In genomic region chr14:24211311-24211710, GRCh38 we compare ENCODE assay signal across 21 cellular contexts. TPM values are rescaled to one million over a fixed set of nuclear protein-coding genes. Genes with fewer than 3 reads are reported as not detected.
DNase-seq lines count a peak whose midpoint lies in the region; ATAC-seq and TF ChIP-seq lines count a peak whose summit lies in the region.
"Had no signal": no experiment of that assay in that cellular context is flagged by ENCODE, and none has a peak within 500 bp of the region (broad histone marks: within the 10 kb centered on the region; RNA-seq: fewer than 3 reads in every experiment).

No MANE protein-coding gene starts in this region.

- peaks cover 17% of the 10 kb centered on the region for H3K36me3 ChIP-seq in CD8-positive, alpha-beta T cell (ENCODE audit: insufficient read depth, low read length)
- peaks cover 8 to 46% (median 21%) of the 10 kb centered on the region in 3 experiments for H3K36me3 ChIP-seq in naive thymus-derived CD4-positive, alpha-beta T cell (ENCODE audit: control insufficient read depth in 2 of 3, insufficient read depth in 3 of 3, low read length in 3 of 3)

- POLR2A ChIA-PET in CD8-positive, alpha-beta T cell (lab: Charles Lee): interaction anchor here (1.9 to 5.1 kb wide), 2 partner anchors 16 to 75 kb away, joined by 6 to 50 read pairs; partner anchors contain the start of genes PSME1 and TM9SF1
- POLR2A ChIA-PET in activated CD8-positive, alpha-beta T cell treated with anti-CD3 and anti-CD28 coated beads, Interleukin-2, amount 10 ng/mL, durations not matched to agents 7 days and 5 days (lab: Charles Lee): interaction anchor here (0.8 to 8.8 kb wide), 2 partner anchors 17 to 56 kb away, joined by 3 to 87 read pairs; partner anchors contain the start of gene TM9SF1
- POLR2A ChIA-PET in naive thymus-derived CD4-positive, alpha-beta T cell (lab: Charles Lee): interaction anchor here (0.7 to 8.0 kb wide), 9 partner anchors 16 to 102 kb away, joined by 3 to 117 read pairs (median 6); partner anchors contain the start of genes DCAF11, IPO4, NRL and PSME2

- no peak for DNase-seq in CD8-positive, alpha-beta T cell
- DNase-seq in activated CD8-positive, alpha-beta T cell treated with anti-CD3 and anti-CD28 coated beads, Interleukin-2, amount 10 ng/mL, durations not matched to agents 7 days and 5 days: no peak
- no peak for DNase-seq in naive thymus-derived CD4-positive, alpha-beta T cell
- no peak for DNase-seq in posterior cingulate gyrus
- DNase-seq in C1 segment of cervical spinal cord (lab: John Stamatoyannopoulos, UW): no peak
- DNase-seq: activated CD4-positive, alpha-beta T cell treated with anti-CD3 and anti-CD28 coated beads, Interleukin-2, amount 50 U/mL, for 4 hours; activated gamma-delta T cell treated with Interleukin-2 at 50 U/mL for 16 hours; AML-193; DMS79; effector CD8-positive, alpha-beta T cell; hypothalamus; Karpas-422; NCI-H1436 treated with DMSO at 0.1 percent for 48 hours; NK-92 treated with Interleukin-12 subunit alpha and Interleukin-12 subunit beta, amount 100 ng/mL, for 24 hours; SHP77; T1000 had no signal

- H3K27me3 Mint-ChIP-seq in CD8-positive, alpha-beta T cell (ENCODE audit: low read depth): no peaks in the 10 kb centered on the region
- no peaks in the 10 kb centered on the region for H3K27me3 Mint-ChIP-seq in activated CD8-positive, alpha-beta T cell treated with anti-CD3 and anti-CD28 coated beads, Interleukin-2, amount 10 ng/mL, durations not matched to agents 7 days and 5 days (ENCODE audit: low read depth)
- peaks cover 0 to 2% (median 0%) of the 10 kb centered on the region in 5 donors for H3K27me3 Mint-ChIP-seq in naive thymus-derived CD4-positive, alpha-beta T cell

- no peaks in the 10 kb centered on the region for H3K9me3 Mint-ChIP-seq in CD8-positive, alpha-beta T cell
- H3K9me3 Mint-ChIP-seq in activated CD8-positive, alpha-beta T cell treated with anti-CD3 and anti-CD28 coated beads, Interleukin-2, amount 10 ng/mL, durations not matched to agents 7 days and 5 days (ENCODE audit: insufficient read depth): no peaks in the 10 kb centered on the region
- no peaks in the 10 kb centered on the region for H3K9me3 Mint-ChIP-seq in naive thymus-derived CD4-positive, alpha-beta T cell

- intact Hi-C loops in CD8-positive, alpha-beta T cell (cut with DNase I, micrococcal nuclease): loop anchor here (5.0 to 10.0 kb wide), 2 partner anchors 94 to 257 kb away; partner anchors contain the start of gene DHRS4 (in 1 of the 2)
- intact Hi-C loops in naive thymus-derived CD4-positive, alpha-beta T cell (cut with micrococcal nuclease): loop anchor here (5.0 to 10.0 kb wide), 3 partner anchors 197 to 907 kb away; partner anchors contain the start of genes BCL2L2 (in 1 of the 2), PPP1R3E (in 1 of the 2) and ZFHX2 (in 1 of the 2)
- intact Hi-C loops in posterior cingulate gyrus (cut with DNase I): no loop called here

- no peak for TF ChIP-seq CTCF in 22Rv1 (IDR thresholded peaks at IDR 0.05)
- no peak for TF ChIP-seq CTCF in CD8-positive, alpha-beta T cell (IDR thresholded peaks at IDR 0.05)

- peak overlapping the region; percentile 99 for H3K27ac Mint-ChIP-seq in CD8-positive, alpha-beta T cell
- H3K27ac Mint-ChIP-seq in activated CD8-positive, alpha-beta T cell treated with anti-CD3 and anti-CD28 coated beads, Interleukin-2, amount 10 ng/mL, durations not matched to agents 7 days and 5 days: peak overlapping the region; percentile 97
- H3K27ac Mint-ChIP-seq in naive thymus-derived CD4-positive, alpha-beta T cell: peak overlapping the region; percentile 95 to 100 (median 98)

- no peaks in the 10 kb centered on the region for H3K9me3 ChIP-seq in CD8-positive, alpha-beta T cell (ENCODE audit: low read length)
- H3K9me3 ChIP-seq in naive thymus-derived CD4-positive, alpha-beta T cell (ENCODE audit: control insufficient read depth in 2 of 3, low read length in 3 of 3): no peaks in the 10 kb centered on the region
- H3K9me3 ChIP-seq: suprapubic skin had no signal

- peak overlapping the region; percentile 96; the same call in 1 of the 2 replicates for H3K27ac ChIP-seq in 22Rv1
- H3K27ac ChIP-seq in CD8-positive, alpha-beta T cell (ENCODE audit: low read depth, low read length): no peak overlapping the region
- peak overlapping the region; percentile 98 for H3K27ac ChIP-seq in naive thymus-derived CD4-positive, alpha-beta T cell (ENCODE audit: low read depth, low read length)
- H3K27ac ChIP-seq: suprapubic skin had no signal

- no peak overlapping the region for H3K4me3 ChIP-seq in CD8-positive, alpha-beta T cell (ENCODE audit: low read depth, low read length)
- H3K4me3 ChIP-seq in naive thymus-derived CD4-positive, alpha-beta T cell (ENCODE audit: low read length): no peak overlapping the region
- H3K4me3 ChIP-seq: suprapubic skin had no signal

- CTCF ChIA-PET in CD8-positive, alpha-beta T cell (lab: Charles Lee): interaction anchor here (1.0 to 1.6 kb wide), 4 partner anchors 51 to 122 kb away, joined by 3 to 10 read pairs (median 3); partner anchors contain the start of gene IRF9
- CTCF ChIA-PET in activated CD8-positive, alpha-beta T cell treated with anti-CD3 and anti-CD28 coated beads, Interleukin-2, amount 10 ng/mL, durations not matched to agents 7 days and 5 days (lab: Charles Lee): interaction anchor here (0.8 to 4.0 kb wide), 3 partner anchors 16 to 97 kb away, joined by 3 to 22 read pairs (median 3); partner anchors contain the start of genes CIDEB, TINF2 and TM9SF1
- CTCF ChIA-PET in naive thymus-derived CD4-positive, alpha-beta T cell (lab: Charles Lee): interaction anchor here (1.0 to 1.6 kb wide), 3 partner anchors 8 to 121 kb away, joined by 3 to 6 read pairs (median 4); partner anchors contain the start of gene TINF2

- H3K4me1 ChIP-seq in CD8-positive, alpha-beta T cell (ENCODE audit: insufficient read depth, low read length): peaks cover 29% of the 10 kb centered on the region
- H3K4me1 ChIP-seq in naive thymus-derived CD4-positive, alpha-beta T cell (ENCODE audit: control insufficient read depth in 2 of 2, insufficient read depth in 2 of 2, low read length in 2 of 2): peaks cover 30 to 32% of the 10 kb centered on the region in 2 donors

- H3K4me1 Mint-ChIP-seq in CD8-positive, alpha-beta T cell (ENCODE audit: low read depth): peaks cover 69% of the 10 kb centered on the region
- peaks cover 48% of the 10 kb centered on the region for H3K4me1 Mint-ChIP-seq in activated CD8-positive, alpha-beta T cell treated with anti-CD3 and anti-CD28 coated beads, Interleukin-2, amount 10 ng/mL, durations not matched to agents 7 days and 5 days (ENCODE audit: low read depth)
- peaks cover 47 to 88% (median 73%) of the 10 kb centered on the region in 7 donors for H3K4me1 Mint-ChIP-seq in naive thymus-derived CD4-positive, alpha-beta T cell

- ATAC-seq in CD8-positive, alpha-beta T cell: no peak
- no peak for ATAC-seq in activated CD8-positive, alpha-beta T cell treated with anti-CD3 and anti-CD28 coated beads, Interleukin-2, amount 10 ng/mL, durations not matched to agents 7 days and 5 days
- no peak for ATAC-seq in naive thymus-derived CD4-positive, alpha-beta T cell
- ATAC-seq in GM18868 (IDR thresholded peaks at IDR 0.05; ENCODE audit: unreplicated experiment): no peak
- no peak for ATAC-seq in HG02798 (IDR thresholded peaks at IDR 0.05; ENCODE audit: poor library complexity, unreplicated experiment)

- H3K27me3 ChIP-seq in CD8-positive, alpha-beta T cell (ENCODE audit: insufficient read depth, low read length): no peaks in the 10 kb centered on the region
- H3K27me3 ChIP-seq in naive thymus-derived CD4-positive, alpha-beta T cell (ENCODE audit: control insufficient read depth in 2 of 2, insufficient read depth in 2 of 2, low read length in 2 of 2): no peaks in the 10 kb centered on the region
- H3K27me3 ChIP-seq: suprapubic skin had no signal

- peak overlapping the region; percentile 94 for H3K4me3 Mint-ChIP-seq in CD8-positive, alpha-beta T cell
- H3K4me3 Mint-ChIP-seq in activated CD8-positive, alpha-beta T cell treated with anti-CD3 and anti-CD28 coated beads, Interleukin-2, amount 10 ng/mL, durations not matched to agents 7 days and 5 days: peak overlapping the region; percentile 87
- peak overlapping the region in 8 of 10 donors; percentile 14 to 97 (median 92) for H3K4me3 Mint-ChIP-seq in naive thymus-derived CD4-positive, alpha-beta T cell

- peaks cover 63% of the 10 kb centered on the region for H3K36me3 Mint-ChIP-seq in CD8-positive, alpha-beta T cell
- peaks cover 69% of the 10 kb centered on the region for H3K36me3 Mint-ChIP-seq in activated CD8-positive, alpha-beta T cell treated with anti-CD3 and anti-CD28 coated beads, Interleukin-2, amount 10 ng/mL, durations not matched to agents 7 days and 5 days (ENCODE audit: low read depth)
- H3K36me3 Mint-ChIP-seq in naive thymus-derived CD4-positive, alpha-beta T cell: peaks cover 13 to 45% (median 27%) of the 10 kb centered on the region in 5 donors

RNA-seq across cellular contexts. Expression of gene CHMP4A, which starts 2.0 kb away (rescaled TPM):
- 10 to 100 TPM; 70.1 to 77.6 TPM for total RNA-seq in CD8-positive, alpha-beta T cell
- total RNA-seq in activated CD8-positive, alpha-beta T cell treated with anti-CD3 and anti-CD28 coated beads, Interleukin-2, amount 10 ng/mL, durations not matched to agents 7 days and 5 days: 10 to 100 TPM; 83.2 to 93.4 TPM
- 100 to 1,000 TPM in 1 of 5 experiments, 10 to 100 TPM in 4; 79.1 to 101 (median 85.7) TPM for total RNA-seq in naive thymus-derived CD4-positive, alpha-beta T cell
- 100 to 1,000 TPM; 121 to 140 TPM for polyA plus RNA-seq in naive thymus-derived CD4-positive, alpha-beta T cell

RNA-seq across cellular contexts. Expression of gene MDP1, which starts 4.6 kb away (rescaled TPM):
- total RNA-seq in CD8-positive, alpha-beta T cell: 1 to 10 TPM; 4.2 to 4.5 TPM
- 10 to 100 TPM; 16.9 to 18.2 TPM for total RNA-seq in activated CD8-positive, alpha-beta T cell treated with anti-CD3 and anti-CD28 coated beads, Interleukin-2, amount 10 ng/mL, durations not matched to agents 7 days and 5 days
- total RNA-seq in naive thymus-derived CD4-positive, alpha-beta T cell: 10 to 100 TPM in 3 of 5 experiments, 1 to 10 TPM in 2; 5.5 to 18.5 (median 14.2) TPM
- polyA plus RNA-seq in naive thymus-derived CD4-positive, alpha-beta T cell: 10 to 100 TPM; 33.1 to 36.4 TPM

RNA-seq across cellular contexts. Expression of gene TSSK4, which starts 5.8 kb away (rescaled TPM):
- under 1 TPM; 0.38 to 0.56 TPM for total RNA-seq in CD8-positive, alpha-beta T cell
- not detected for total RNA-seq in activated CD8-positive, alpha-beta T cell treated with anti-CD3 and anti-CD28 coated beads, Interleukin-2, amount 10 ng/mL, durations not matched to agents 7 days and 5 days
- 1 to 10 TPM in 2 of 5 experiments, under 1 TPM in 2, not detected in 1; 0.22 to 1.9 (median 1.1) TPM for total RNA-seq in naive thymus-derived CD4-positive, alpha-beta T cell
- polyA plus RNA-seq in naive thymus-derived CD4-positive, alpha-beta T cell: 1 to 10 TPM; 1.0 to 1.4 TPM
- total RNA-seq: bronchial epithelial cell, suprapubic skin had no signal

RNA-seq across cellular contexts. Expression of gene TM9SF1, which starts 16.1 kb away (rescaled TPM):
- 10 to 100 TPM; 17.5 to 20.4 TPM for total RNA-seq in CD8-positive, alpha-beta T cell
- total RNA-seq in activated CD8-positive, alpha-beta T cell treated with anti-CD3 and anti-CD28 coated beads, Interleukin-2, amount 10 ng/mL, durations not matched to agents 7 days and 5 days: 10 to 100 TPM; 29.3 to 32.8 TPM
- 10 to 100 TPM; 16.2 to 40.5 (median 19.2) TPM for total RNA-seq in naive thymus-derived CD4-positive, alpha-beta T cell
- polyA plus RNA-seq in naive thymus-derived CD4-positive, alpha-beta T cell: 10 to 100 TPM; 32.1 to 34.4 TPM

RNA-seq across cellular contexts. Expression of gene NEDD8, which starts 20.9 kb away (rescaled TPM):
- total RNA-seq in CD8-positive, alpha-beta T cell: 10 to 100 TPM; 39.9 to 48.5 TPM
- 100 to 1,000 TPM; 214 to 222 TPM for total RNA-seq in activated CD8-positive, alpha-beta T cell treated with anti-CD3 and anti-CD28 coated beads, Interleukin-2, amount 10 ng/mL, durations not matched to agents 7 days and 5 days
- 100 to 1,000 TPM in 3 of 5 experiments, 10 to 100 TPM in 2; 73.5 to 175 (median 106) TPM for total RNA-seq in naive thymus-derived CD4-positive, alpha-beta T cell
- polyA plus RNA-seq in naive thymus-derived CD4-positive, alpha-beta T cell: 100 to 1,000 TPM; 254 to 340 TPM
